In genomic region chr15:58738051-58738707, GRCh38 we compare ENCODE assay signal across 11 cellular contexts. TPM values are rescaled to one million over a fixed set of nuclear protein-coding genes. Genes with fewer than 3 reads are reported as not detected.
DNase-seq lines count a peak whose midpoint lies in the region; ATAC-seq and TF ChIP-seq lines count a peak whose summit lies in the region.
"Had no signal": no experiment of that assay in that cellular context is flagged by ENCODE, and none has a peak within 500 bp of the region (broad histone marks: within the 10 kb centered on the region; RNA-seq: fewer than 3 reads in every experiment).

No MANE protein-coding gene starts in this region.

- H3K4me1 Mint-ChIP-seq in MCF 10A (ENCODE audit: insufficient read depth, unreplicated experiment) (peaks cover 32% of the 10 kb centered on the region), T-helper 17 cell (peaks cover 57% of the 10 kb centered on the region)

- no peaks in the 10 kb centered on the region for H3K27me3 ChIP-seq in breast epithelium
- H3K27me3 ChIP-seq: hepatocyte had no signal

- no peak overlapping the region for H3K27ac ChIP-seq in breast epithelium
- H3K27ac ChIP-seq: hepatocyte had no signal

- no peak for ATAC-seq in T-helper 17 cell

- peak; percentile 36 for DNase-seq in MCF 10A (ENCODE audit: unreplicated experiment)
- no peak for DNase-seq in breast epithelium (ENCODE audit: low spot score in 2 of 2)
- no peak for DNase-seq in T-helper 17 cell
- DNase-seq in fibroblast of pulmonary artery (ENCODE audit: low read depth): peak; percentile 76
- DNase-seq in HuH-7.5 (ENCODE audit: low spot score): no peak
- DNase-seq in NCI-H446 (lab: John Stamatoyannopoulos, UW): no peak
- DNase-seq in T-helper 1 cell: no peak
- no peak for DNase-seq in NCI-H82 (lab: John Stamatoyannopoulos, UW)
- DNase-seq: cerebellar nuclear complex, COR-L47 had no signal

- no peaks in the 10 kb centered on the region for H3K36me3 ChIP-seq in breast epithelium

- no peaks in the 10 kb centered on the region for H3K9me3 Mint-ChIP-seq in MCF 10A (ENCODE audit: unreplicated experiment)

- H3K4me3 ChIP-seq in breast epithelium: no peak overlapping the region
- no peak overlapping the region for H3K4me3 ChIP-seq in fibroblast of pulmonary artery (replicated peaks; ENCODE audit: low read depth, low read length)
- H3K4me3 ChIP-seq: hepatocyte had no signal

- H3K27ac Mint-ChIP-seq in MCF 10A (ENCODE audit: low read depth, unreplicated experiment) (peak overlapping the region; percentile 53), T-helper 17 cell (peak overlapping the region; percentile 68)

- CTCF ChIA-PET in MCF 10A (lab: Yijun Ruan, JAX): interaction anchor here (1.1 kb wide), 1 partner anchor 15 kb away, joined by 4 read pairs; no protein-coding TSS in a partner anchor

- TF ChIP-seq CTCF in MCF 10A (IDR thresholded peaks at IDR 0.05; ENCODE audit: unreplicated experiment): no peak
- no peak for TF ChIP-seq CTCF in breast epithelium (IDR thresholded peaks at IDR 0.05)
- no peak for TF ChIP-seq CTCF in fibroblast of pulmonary artery (IDR thresholded peaks at IDR 0.05; ENCODE audit: low read length, missing control alignments)

- BruUV-seq in MCF 10A (replicated peaks; lab: Mats Ljungman, UMichigan): no TSS peak

- TF ChIP-seq POLR2A in breast epithelium (IDR thresholded peaks at IDR 0.05): no peak

- H3K4me1 ChIP-seq in breast epithelium: peaks cover 0 to 4% of the 10 kb centered on the region in 2 donors

- H3K27me3 Mint-ChIP-seq in MCF 10A (ENCODE audit: insufficient read depth, unreplicated experiment) (no peaks in the 10 kb centered on the region), T-helper 17 cell (no peaks in the 10 kb centered on the region)

- H3K4me3 Mint-ChIP-seq in MCF 10A (ENCODE audit: unreplicated experiment) (no peak overlapping the region), T-helper 17 cell (no peak overlapping the region)

- intact Hi-C loops in MCF 10A (cut with micrococcal nuclease) (no loop called here), breast epithelium (cut with DNase I; ENCODE audit: low total_unique reads) (no loop called here)

- H3K36me3 Mint-ChIP-seq in MCF 10A (ENCODE audit: insufficient read depth, unreplicated experiment) (no peaks in the 10 kb centered on the region), T-helper 17 cell (ENCODE audit: low read depth) (no peaks in the 10 kb centered on the region)

- POLR2A ChIA-PET in MCF 10A (lab: Yijun Ruan, JAX): interaction anchor here (0.9 to 6.5 kb wide), 7 partner anchors 9 to 377 kb away, joined by 3 to 119 read pairs (median 3); partner anchors contain the start of genes ADAM10 and MINDY2

- H3K9me3 ChIP-seq in breast epithelium: no peaks in the 10 kb centered on the region
- H3K9me3 ChIP-seq in T-helper 17 cell (ENCODE audit: control insufficient read depth, low read length, poor library complexity, severe bottlenecking): no peaks in the 10 kb centered on the region

RNA-seq across cellular contexts. Expression of gene ADAM10, which starts 11.3 kb away (rescaled TPM):
- 87.5 and 109 TPM in 2 replicates for total RNA-seq in MCF 10A (2022)
- total RNA-seq in breast epithelium: 100 to 1,000 TPM in 1 of 3 donors, 10 to 100 TPM in 2; 53.8 to 113 (median 78.3) TPM
- 100 to 1,000 TPM; 137 to 142 TPM for total RNA-seq in T-helper 17 cell

RNA-seq across cellular contexts. Expression of gene MINDY2, which starts 32.9 kb away (rescaled TPM):
- total RNA-seq in MCF 10A (2022) (18.8 and 21.9 TPM in 2 replicates), breast epithelium (10 to 100 TPM; 11.8 to 22.5 (median 17.7) TPM), T-helper 17 cell (10 to 100 TPM; 13.3 to 17.9 TPM)

Comparison
In these comparisons a context has a peak if more than half of its experiments do, and no peak if none do; other contexts are left out.
1. DNase-seq: peak in MCF 10A (single experiment) and fibroblast of pulmonary artery (single experiment); none in breast epithelium (0 of 2), T-helper 17 cell (0 of 3), HuH-7.5 (single experiment), NCI-H446 (0 of 2), T-helper 1 cell (0 of 5) and NCI-H82 (single experiment).